In genomic region chr16:48632137-48632774, GRCh38 we compare ENCODE assay signal across 1 cellular context.
TF ChIP-seq lines count a peak whose summit lies in the region.

No MANE protein-coding gene starts in this region.

TF ChIP-seq in HepG2, 621 proteins besides CTCF, POLR2A, EP300 and RAD21 (continued from another document and continues in another):
- TF ChIP-seq NKX3-1 (CRISPR knock-in tag; IDR thresholded peaks at IDR 0.05) = no peak
- no peak for TF ChIP-seq RBM39 (IDR thresholded peaks at IDR 0.05; ENCODE audit: low read depth, low read length, poor library complexity, severe bottlenecking)
- TF ChIP-seq ZNF597 (CRISPR knock-in tag; IDR thresholded peaks at IDR 0.05) = no peak
- peak; percentile 44; the same call in 1 of the 2 replicates for TF ChIP-seq RNF2 (conservative IDR thresholded peaks at IDR 0.05; ENCODE audit: low read depth)
- peak; percentile 64 for TF ChIP-seq ZNF331 (CRISPR knock-in tag; IDR thresholded peaks at IDR 0.05)
- TF ChIP-seq CBX5 (CRISPR knock-in tag; IDR thresholded peaks at IDR 0.05; ENCODE audit: borderline replicate concordance) = 0 out of 2 replicates have a peak, but pooled peaks have one; percentile 36
- peak; percentile 29; the same call in 1 of the 2 replicates for TF ChIP-seq ZBTB14 (CRISPR knock-in tag; IDR thresholded peaks at IDR 0.05)
- no peak for TF ChIP-seq ZFP62 (CRISPR knock-in tag; IDR thresholded peaks at IDR 0.05)
- TF ChIP-seq ZNF335 (CRISPR knock-in tag; IDR thresholded peaks at IDR 0.05) = no peak
- no peak for TF ChIP-seq SRY (CRISPR knock-in tag; IDR thresholded peaks at IDR 0.05)
- TF ChIP-seq ZNF138 (CRISPR knock-in tag; IDR thresholded peaks at IDR 0.05; ENCODE audit: low read depth) = no peak
- no peak for TF ChIP-seq CREB1 (IDR thresholded peaks at IDR 0.05)
- TF ChIP-seq CREB1 (CRISPR knock-in tag; IDR thresholded peaks at IDR 0.05) = 0 out of 2 replicates have a peak, but pooled peaks have one; percentile 33
- TF ChIP-seq ZNF564 (CRISPR knock-in tag; IDR thresholded peaks at IDR 0.05) = no peak
- no peak for TF ChIP-seq ZNF180 (CRISPR knock-in tag; IDR thresholded peaks at IDR 0.05; ENCODE audit: borderline replicate concordance, low read depth)
- TF ChIP-seq SNRNP70 (IDR thresholded peaks at IDR 0.05; ENCODE audit: low read depth, low read length) = no peak
- no peak for TF ChIP-seq ZNF639 (CRISPR knock-in tag; conservative IDR thresholded peaks at IDR 0.05)
- TF ChIP-seq REXO4 (CRISPR knock-in tag; IDR thresholded peaks at IDR 0.05; ENCODE audit: borderline replicate concordance) = no peak
- TF ChIP-seq ZNF224 (CRISPR knock-in tag; IDR thresholded peaks at IDR 0.05) = no peak
- TF ChIP-seq TBP (CRISPR knock-in tag; IDR thresholded peaks at IDR 0.05) = no peak
- no peak for TF ChIP-seq NFRKB (IDR thresholded peaks at IDR 0.05)
- TF ChIP-seq ATAD3A (CRISPR knock-in tag; IDR thresholded peaks at IDR 0.05) = no peak
- TF ChIP-seq GPBP1L1 (CRISPR knock-in tag; IDR thresholded peaks at IDR 0.05) = no peak
- TF ChIP-seq BCLAF1 (IDR thresholded peaks at IDR 0.05) = no peak
- TF ChIP-seq MXD3 (CRISPR knock-in tag; IDR thresholded peaks at IDR 0.05) = no peak
- TF ChIP-seq TOPORS (CRISPR knock-in tag; IDR thresholded peaks at IDR 0.05) = no peak
- TF ChIP-seq XRCC5 (optimal IDR thresholded peaks at IDR 0.05; ENCODE audit: low read length) = peak; percentile 84
- TF ChIP-seq FLYWCH1 (CRISPR knock-in tag; IDR thresholded peaks at IDR 0.05) = no peak
- peak; percentile 37; the same call in 1 of the 2 replicates for TF ChIP-seq ZGPAT (CRISPR knock-in tag; IDR thresholded peaks at IDR 0.05)
- TF ChIP-seq ZNF101 (CRISPR knock-in tag; IDR thresholded peaks at IDR 0.05; ENCODE audit: borderline replicate concordance, low read depth) = no peak
- TF ChIP-seq ZBTB7B (CRISPR knock-in tag; IDR thresholded peaks at IDR 0.05) = peak; percentile 23; the same call in 1 of the 2 replicates
- peak; percentile 78 for TF ChIP-seq FOSL2 (CRISPR knock-in tag; IDR thresholded peaks at IDR 0.05)
- no peak for TF ChIP-seq HNRNPH1 (optimal IDR thresholded peaks at IDR 0.05; ENCODE audit: low read depth, low read length)
- TF ChIP-seq NR2C2 (CRISPR knock-in tag; IDR thresholded peaks at IDR 0.05; ENCODE audit: borderline replicate concordance) = no peak; the same call in 1 of the 2 replicates
- TF ChIP-seq ATF2 (CRISPR knock-in tag; IDR thresholded peaks at IDR 0.05) = no peak
- peak; percentile 73; the same call in 1 of the 2 replicates for TF ChIP-seq ZNF292 (CRISPR knock-in tag; IDR thresholded peaks at IDR 0.05; ENCODE audit: borderline replicate concordance, low read depth)
- 0 out of 2 replicates have a peak, but pooled peaks have one; percentile 61 for TF ChIP-seq ZNF136 (CRISPR knock-in tag; IDR thresholded peaks at IDR 0.05; ENCODE audit: low read depth)
- TF ChIP-seq ETV5 (CRISPR knock-in tag; IDR thresholded peaks at IDR 0.05; ENCODE audit: borderline replicate concordance) = no peak; the same call in 1 of the 2 replicates
- TF ChIP-seq MYPOP (CRISPR knock-in tag; IDR thresholded peaks at IDR 0.05) = no peak
- peak; percentile 38; the same call in 1 of the 3 replicates for TF ChIP-seq MXI1 (IDR thresholded peaks at IDR 0.05; ENCODE audit: borderline replicate concordance, low read depth, low read length)
- TF ChIP-seq SP5 (CRISPR knock-in tag; IDR thresholded peaks at IDR 0.05; ENCODE audit: borderline replicate concordance, low read depth) = no peak
- TF ChIP-seq GPN1 (CRISPR knock-in tag; IDR thresholded peaks at IDR 0.05; ENCODE audit: borderline replicate concordance) = no peak
- TF ChIP-seq NRL (CRISPR knock-in tag; IDR thresholded peaks at IDR 0.05; ENCODE audit: borderline replicate concordance) = no peak
- TF ChIP-seq ZNF710 (CRISPR knock-in tag; IDR thresholded peaks at IDR 0.05; ENCODE audit: borderline replicate concordance) = peak; percentile 37; the same call in 1 of the 2 replicates
- no peak for TF ChIP-seq ZNF776 (CRISPR knock-in tag; IDR thresholded peaks at IDR 0.05)
- no peak for TF ChIP-seq ZNF543 (CRISPR knock-in tag; IDR thresholded peaks at IDR 0.05)
- no peak for TF ChIP-seq RARA (CRISPR knock-in tag; IDR thresholded peaks at IDR 0.05)
- TF ChIP-seq TBX2 (CRISPR knock-in tag; IDR thresholded peaks at IDR 0.05; ENCODE audit: borderline replicate concordance) = peak; percentile 47; the same call in 1 of the 2 replicates
- no peak for TF ChIP-seq GTF2F1 (IDR thresholded peaks at IDR 0.05; ENCODE audit: low read length)
- TF ChIP-seq MNT (IDR thresholded peaks at IDR 0.05) = peak; percentile 85
- no peak for TF ChIP-seq SCMH1 (CRISPR knock-in tag; IDR thresholded peaks at IDR 0.05; ENCODE audit: borderline replicate concordance)
- 0 out of 2 replicates have a peak, but pooled peaks have one; percentile 32 for TF ChIP-seq SOX5 (CRISPR knock-in tag; IDR thresholded peaks at IDR 0.05; ENCODE audit: borderline replicate concordance)
- no peak for TF ChIP-seq MED13 (CRISPR knock-in tag; IDR thresholded peaks at IDR 0.05)
